ENCODE assay signal across 28 cellular contexts in the genomic region with DNA sequence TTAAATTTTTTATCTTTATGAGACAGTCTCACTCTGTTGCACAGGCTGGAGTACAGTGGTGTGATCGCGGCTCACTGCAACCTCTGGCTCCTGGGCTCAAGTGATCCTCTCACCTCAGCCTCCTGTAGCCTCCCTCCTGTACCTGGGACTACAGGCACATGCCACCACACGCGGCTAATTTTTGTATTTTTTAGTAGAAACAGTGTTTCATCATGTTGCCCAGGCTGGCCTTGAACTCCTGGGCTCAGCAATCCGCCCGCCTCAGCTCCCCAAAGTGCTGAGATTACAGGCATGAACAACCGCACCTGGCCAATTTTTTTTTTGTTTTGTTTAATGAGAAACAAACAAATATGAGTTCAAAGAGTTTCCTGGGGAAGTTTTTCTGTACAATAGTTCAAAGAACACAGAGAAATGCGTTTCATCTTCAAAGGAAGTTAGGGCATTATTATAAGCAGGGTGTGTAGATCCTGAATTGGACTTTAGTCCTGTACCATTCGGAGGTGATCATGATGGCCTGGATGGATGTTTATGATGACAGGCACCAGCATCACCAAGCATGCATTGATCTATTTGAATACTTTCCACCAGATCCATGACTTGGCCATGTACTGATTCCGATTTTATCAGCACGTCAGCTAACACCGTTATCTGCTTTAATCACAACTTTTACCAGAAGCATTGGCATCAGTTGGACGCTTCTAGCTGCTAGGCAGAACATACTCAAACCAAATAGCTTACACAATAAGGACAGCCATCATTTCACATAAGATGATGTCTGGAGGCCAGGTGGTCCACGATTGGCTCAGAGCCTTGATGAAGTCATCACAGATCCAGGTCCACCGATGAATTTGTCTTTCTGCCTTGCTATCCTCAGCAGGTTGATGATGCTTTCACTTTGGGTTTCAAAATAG. TPM values are rescaled to one million over a fixed set of nuclear protein-coding genes. Genes with fewer than 3 reads are reported as not detected.
A peak's percentile ranks its signal among the peaks of the same experiment; 100 is the strongest.
DNase-seq lines count a peak whose midpoint lies in the region; ATAC-seq and TF ChIP-seq lines count a peak whose summit lies in the region.
"Had no signal": no experiment of that assay in that cellular context is flagged by ENCODE, and none has a peak within 500 bp of the region (broad histone marks: within the 10 kb centered on the region; RNA-seq: fewer than 3 reads in every experiment).

No MANE protein-coding gene starts in this region.

- DNase-seq in GM23338 (ENCODE audit: low spot score) (no peak), OCI-LY7 (ENCODE audit: low spot score) (peak; percentile 60), left colon (no peak), trophoblast cell (peak in 1 of 2 donors; percentile 29), NCI-H82 treated with DMSO at 0.1 percent for 48 hours (lab: John Stamatoyannopoulos, UW; ENCODE audit: unreplicated experiment) (no peak), C1 segment of cervical spinal cord (lab: John Stamatoyannopoulos, UW) (no peak)
- DNase-seq in activated T-cell treated with anti-CD3 and anti-CD28 coated beads, Interleukin-2, amount 50 U/mL, for 4 hours: no peak
- DNase-seq: CD8-positive, alpha-beta T cell; DMS79 treated with DMSO at 0.1 percent for 48 hours; GM23248; H9; HFFc6; NCI-H1092; NCI-H1417 treated with DMSO at 0.1 percent for 48 hours; NCI-H1694 treated with DMSO at 0.1 percent for 48 hours; NCI-H2081; NCI-H2171; NCI-H226; NCI-H510A; NCI-H69; SHP77 had no signal

- no peaks in the 10 kb centered on the region for H3K27me3 Mint-ChIP-seq in GM23338 (ENCODE audit: insufficient read depth, low read depth, poor library complexity)
- peaks cover 35% of the 10 kb centered on the region for H3K27me3 Mint-ChIP-seq in activated T-cell treated with anti-CD3 and anti-CD28 coated beads, Interleukin-2, amount 50 U/mL, for 4 hours (ENCODE audit: low read depth)

- H3K79me1 ChIP-seq in trophoblast cell (ENCODE audit: low read length): no peaks in the 10 kb centered on the region

- no peak overlapping the region for H3K4me3 ChIP-seq in GM23338
- H3K4me3 ChIP-seq in OCI-LY7 (ENCODE audit: low read depth, low read length, poor library complexity, severe bottlenecking): peak overlapping the region; percentile 2
- no peak overlapping the region for H3K4me3 ChIP-seq in trophoblast cell (ENCODE audit: low read depth, low read length)
- H3K4me3 ChIP-seq: GM23248 had no signal

- peaks cover 3% of the 10 kb centered on the region; the same call in 1 of the 3 replicates for H3K4me1 Mint-ChIP-seq in GM23338
- no peaks in the 10 kb centered on the region for H3K4me1 Mint-ChIP-seq in activated T-cell treated with anti-CD3 and anti-CD28 coated beads, Interleukin-2, amount 50 U/mL, for 4 hours (ENCODE audit: low read depth)

- H3K4me3 Mint-ChIP-seq in GM23338: no peak overlapping the region
- no peak overlapping the region for H3K4me3 Mint-ChIP-seq in activated T-cell treated with anti-CD3 and anti-CD28 coated beads, Interleukin-2, amount 50 U/mL, for 4 hours
- H3K4me3 Mint-ChIP-seq: CD8-positive, alpha-beta T cell; H9; HFFc6; IgD-negative memory B cell had no signal

- H3K9me3 ChIP-seq in OCI-LY7 (ENCODE audit: low read length): no peaks in the 10 kb centered on the region
- H3K9me3 ChIP-seq in trophoblast cell (ENCODE audit: insufficient read depth, low read depth, low read length): no peaks in the 10 kb centered on the region

- H3K9me2 ChIP-seq in GM23338 (ENCODE audit: insufficient read depth) (no peaks in the 10 kb centered on the region), OCI-LY7 (ENCODE audit: insufficient read depth, low read length) (no peaks in the 10 kb centered on the region)

- CTCF ChIA-PET in OCI-LY7 (lab: Charles Lee; ENCODE audit: unreplicated experiment): no interaction called here

- no peaks in the 10 kb centered on the region for H3F3A ChIP-seq in GM23338 (replicated peaks; ENCODE audit: low read depth)

- no peak overlapping the region for H2BK5ac ChIP-seq in trophoblast cell (ENCODE audit: low read depth, low read length, poor library complexity)

- H4K8ac ChIP-seq in trophoblast cell (ENCODE audit: low read depth, low read length): no peak overlapping the region

- H4K12ac ChIP-seq in trophoblast cell (ENCODE audit: low read depth, low read length): no peak overlapping the region

- peak overlapping the region; percentile 22 for H3K23ac ChIP-seq in trophoblast cell (ENCODE audit: low read length)

- H4K20me1 ChIP-seq in GM23338 (replicated peaks; ENCODE audit: insufficient read depth) (no peaks in the 10 kb centered on the region), OCI-LY7 (ENCODE audit: insufficient read depth, low read length) (no peaks in the 10 kb centered on the region)

- H3K18ac ChIP-seq in trophoblast cell (ENCODE audit: low read length): no peak overlapping the region

- H3K4me2 ChIP-seq in GM23338 (no peak overlapping the region), OCI-LY7 (ENCODE audit: low read length) (peak overlapping the region; percentile 44), trophoblast cell (ENCODE audit: low read length) (no peak overlapping the region)

- H4K91ac ChIP-seq in trophoblast cell (ENCODE audit: low read depth, low read length): no peak overlapping the region

- no TSS peak for BruUV-seq in OCI-LY7 (replicated peaks; lab: Mats Ljungman, UMichigan)

- ATAC-seq in GM23338: no peak
- ATAC-seq in left colon: peak; percentile 76
- no peak for ATAC-seq in activated T-cell treated with anti-CD3 and anti-CD28 coated beads, Interleukin-2, amount 50 U/mL, for 4 hours
- no peak for ATAC-seq in HG03108 (IDR thresholded peaks at IDR 0.05; ENCODE audit: unreplicated experiment)
- ATAC-seq: CD8-positive, alpha-beta T cell; Panc1 had no signal

- H3K79me2 ChIP-seq in GM23338 (replicated peaks; ENCODE audit: insufficient read depth) (no peaks in the 10 kb centered on the region), OCI-LY7 (ENCODE audit: insufficient read depth, low read depth, low read length) (no peaks in the 10 kb centered on the region), trophoblast cell (ENCODE audit: control insufficient read depth, insufficient read depth, low read length, poor library complexity) (no peaks in the 10 kb centered on the region)

- no peak overlapping the region for H2BK12ac ChIP-seq in trophoblast cell (ENCODE audit: low read length)

- H3K4ac ChIP-seq in trophoblast cell (ENCODE audit: low read depth, low read length): no peak overlapping the region

- H3K9me3 Mint-ChIP-seq in GM23338: no peaks in the 10 kb centered on the region
- no peaks in the 10 kb centered on the region for H3K9me3 Mint-ChIP-seq in activated T-cell treated with anti-CD3 and anti-CD28 coated beads, Interleukin-2, amount 50 U/mL, for 4 hours
- H3K9me3 Mint-ChIP-seq: CD8-positive, alpha-beta T cell; H9; HFFc6; IgD-negative memory B cell had no signal

- no peak overlapping the region for H3K14ac ChIP-seq in trophoblast cell (ENCODE audit: low read length)

- WGBS in trophoblast cell (ENCODE audit: extremely low coverage, insufficient coverage, insufficient read length): no CpG with 5 or more reads among the region's 15 CpGs

- peak overlapping the region; percentile 59; the same call in 1 of the 2 replicates for H2AFZ ChIP-seq in GM23338
- H2AFZ ChIP-seq in OCI-LY7 (ENCODE audit: low read length): peak overlapping the region; percentile 71; the same call in 1 of the 2 replicates
- H2AFZ ChIP-seq in trophoblast cell (ENCODE audit: insufficient read depth, low read length, poor library complexity): no peak overlapping the region
- H2AFZ ChIP-seq: GM23248 had no signal

- intact Hi-C loops in OCI-LY7 (cut with micrococcal nuclease; ENCODE audit: unreplicated experiment): no loop called here
- intact Hi-C loops in left colon (cut with DNase I, micrococcal nuclease): no loop called here

- H3K4me1 ChIP-seq in GM23338 (ENCODE audit: insufficient read depth) (no peaks in the 10 kb centered on the region), OCI-LY7 (ENCODE audit: insufficient read depth, low read length, poor library complexity, severe bottlenecking) (peaks cover 60% of the 10 kb centered on the region), trophoblast cell (ENCODE audit: control insufficient read depth in 1 of 2, insufficient read depth in 2 of 2, low read length in 2 of 2) (no peaks in the 10 kb centered on the region)

- POLR2A ChIA-PET in OCI-LY7 (lab: Charles Lee): interaction anchor here (0.6 to 3.7 kb wide), 4 partner anchors 8 to 97 kb away, joined by 4 to 24 read pairs (median 10); no protein-coding TSS in a partner anchor

- H3K9ac ChIP-seq in trophoblast cell (ENCODE audit: low read length): peak overlapping the region; percentile 8
- H3K9ac ChIP-seq: GM23248 had no signal

- H3K27ac ChIP-seq in GM23338 (ENCODE audit: low read depth) (no peak overlapping the region), OCI-LY7 (ENCODE audit: low read depth, low read length, poor library complexity, severe bottlenecking) (peak overlapping the region; percentile 34), trophoblast cell (ENCODE audit: low read depth, low read length) (no peak overlapping the region)
- H3K27ac ChIP-seq: C4-2B, GM23248, RWPE1 had no signal

- H3K27me3 ChIP-seq in GM23338 (ENCODE audit: insufficient read depth) (no peaks in the 10 kb centered on the region), trophoblast cell (ENCODE audit: insufficient read depth, low read length) (no peaks in the 10 kb centered on the region)

- H3K27ac Mint-ChIP-seq in GM23338: no peak overlapping the region
- H3K27ac Mint-ChIP-seq: CD8-positive, alpha-beta T cell; H9; HFFc6; IgD-negative memory B cell had no signal

- H2AK5ac ChIP-seq in trophoblast cell (ENCODE audit: low read length): no peak overlapping the region

- H3K36me3 ChIP-seq in GM23338 (ENCODE audit: insufficient read depth): no peaks in the 10 kb centered on the region
- H3K36me3 ChIP-seq in OCI-LY7 (ENCODE audit: insufficient read depth, low read length): no peaks in the 10 kb centered on the region
- no peaks in the 10 kb centered on the region for H3K36me3 ChIP-seq in trophoblast cell (ENCODE audit: control insufficient read depth in 1 of 2, insufficient read depth in 2 of 2, low read length in 2 of 2)

- TF ChIP-seq CTCF in GM23338 (conservative IDR thresholded peaks at IDR 0.05; ENCODE audit: low read depth in 2 of 2) (no peak), OCI-LY7 (conservative IDR thresholded peaks at IDR 0.05; ENCODE audit: low read length) (no peak)

- no peak overlapping the region for H2BK120ac ChIP-seq in trophoblast cell (ENCODE audit: insufficient read depth, low read length, poor library complexity)

- H3K36me3 Mint-ChIP-seq in GM23338 (ENCODE audit: low read depth): no peaks in the 10 kb centered on the region
- no peaks in the 10 kb centered on the region for H3K36me3 Mint-ChIP-seq in activated T-cell treated with anti-CD3 and anti-CD28 coated beads, Interleukin-2, amount 50 U/mL, for 4 hours (ENCODE audit: insufficient read depth)
- H3K36me3 Mint-ChIP-seq: CD8-positive, alpha-beta T cell had no signal

RNA-seq across cellular contexts. Expression of a gene that starts 28.9 kb away (rescaled TPM):
- total RNA-seq in GM23338 (2014; rRNA removed; shearing (Covaris generic)): 0.07 TPM in 1 of 2 replicates, not detected in the other
- 0.03 TPM in 1 of 2 replicates, not detected in the other for polyA plus RNA-seq in GM23338 (2016; fragmentation: Nextera tagmentation; extraction: Ambion mirVana)
- total RNA-seq in OCI-LY7 (2014; rRNA removed; shearing (Covaris generic)): not detected in 2 replicates
- total RNA-seq in OCI-LY7 (2022) (0.25 TPM in 1 of 2 replicates, not detected in the other), left colon (not detected)
- polyA plus RNA-seq in trophoblast cell (2013): 0.03 TPM in 1 of 2 replicates, not detected in the other
- total RNA-seq in activated T-cell treated with anti-CD3 and anti-CD28 coated beads, Interleukin-2, amount 50 U/mL, for 4 hours: not detected
- total RNA-seq: CD8-positive, alpha-beta T cell; GM23248; H9; HFFc6; SK-MEL-5 had no signal
- polyA plus RNA-seq: GM23248, IgD-negative memory B cell had no signal

RNA-seq across cellular contexts. Expression of a gene that starts 34.1 kb away (rescaled TPM):
- 98.3 and 129 TPM in 2 replicates for total RNA-seq in GM23338 (2014; rRNA removed; shearing (Covaris generic))
- 154 and 164 TPM in 2 replicates for polyA plus RNA-seq in GM23338 (2016; fragmentation: Nextera tagmentation; extraction: Ambion mirVana)
- 75.4 and 93.3 TPM in 2 replicates for total RNA-seq in OCI-LY7 (2014; rRNA removed; shearing (Covaris generic))
- total RNA-seq in OCI-LY7 (2022) (92.7 and 92.8 TPM in 2 replicates), left colon (10 to 100 TPM; 75.3 to 98.2 TPM)
- polyA plus RNA-seq in trophoblast cell (2013): 107 and 115 TPM in 2 replicates
- total RNA-seq in activated T-cell treated with anti-CD3 and anti-CD28 coated beads, Interleukin-2, amount 50 U/mL, for 4 hours: 10 to 100 TPM; 84.1 to 91.7 (median 85.1) TPM

RNA-seq across cellular contexts. Expression of a gene that starts 34.4 kb away (rescaled TPM):
- total RNA-seq in GM23338 (2014; rRNA removed; shearing (Covaris generic)): 138 and 153 TPM in 2 replicates
- polyA plus RNA-seq in GM23338 (2016; fragmentation: Nextera tagmentation; extraction: Ambion mirVana): 41.0 and 44.3 TPM in 2 replicates
- 50.1 and 55.5 TPM in 2 replicates for total RNA-seq in OCI-LY7 (2014; rRNA removed; shearing (Covaris generic))
- 47.9 and 60.1 TPM in 2 replicates for total RNA-seq in OCI-LY7 (2022)
- 10 to 100 TPM; 20.6 to 30.5 TPM for total RNA-seq in left colon
- 152 and 161 TPM in 2 replicates for polyA plus RNA-seq in trophoblast cell (2013)
- 100 to 1,000 TPM; 128 to 143 (median 141) TPM for total RNA-seq in activated T-cell treated with anti-CD3 and anti-CD28 coated beads, Interleukin-2, amount 50 U/mL, for 4 hours

RNA-seq across cellular contexts. Expression of a gene that starts 38.5 kb away (rescaled TPM):
- total RNA-seq in GM23338 (2014; rRNA removed; shearing (Covaris generic)): not detected in 2 replicates
- not detected in 2 replicates for polyA plus RNA-seq in GM23338 (2016; fragmentation: Nextera tagmentation; extraction: Ambion mirVana)
- not detected in 2 replicates for total RNA-seq in OCI-LY7 (2014; rRNA removed; shearing (Covaris generic))
- total RNA-seq in OCI-LY7 (2022) (not detected in 2 replicates), left colon (not detected)
- polyA plus RNA-seq in trophoblast cell (2013): not detected in 2 replicates
- not detected for total RNA-seq in activated T-cell treated with anti-CD3 and anti-CD28 coated beads, Interleukin-2, amount 50 U/mL, for 4 hours
- total RNA-seq: CD8-positive, alpha-beta T cell; GM23248; H9; HFFc6; SK-MEL-5; T-helper 1 cell treated with Interleukin-12 subunit alpha and Interleukin-12 subunit beta and Interleukin-4 antibody, amounts not matched to agents 30 ng/mL and 1 ng/mL, for 36 hours had no signal
- polyA plus RNA-seq: GM23248, IgD-negative memory B cell had no signal

RNA-seq across cellular contexts. Expression of a gene that starts 39.5 kb away (rescaled TPM):
- 126 and 147 TPM in 2 replicates for total RNA-seq in GM23338 (2014; rRNA removed; shearing (Covaris generic))
- 38.1 and 39.2 TPM in 2 replicates for polyA plus RNA-seq in GM23338 (2016; fragmentation: Nextera tagmentation; extraction: Ambion mirVana)
- 118 and 132 TPM in 2 replicates for total RNA-seq in OCI-LY7 (2014; rRNA removed; shearing (Covaris generic))
- total RNA-seq in OCI-LY7 (2022): 166 and 173 TPM in 2 replicates
- 10 to 100 TPM; 13.9 to 23.7 TPM for total RNA-seq in left colon
- 14.7 and 15.5 TPM in 2 replicates for polyA plus RNA-seq in trophoblast cell (2013)
- 100 to 1,000 TPM; 162 to 201 (median 185) TPM for total RNA-seq in activated T-cell treated with anti-CD3 and anti-CD28 coated beads, Interleukin-2, amount 50 U/mL, for 4 hours
